Comparison of ENCODE assay signal across 19 cellular contexts in the genomic region with DNA sequence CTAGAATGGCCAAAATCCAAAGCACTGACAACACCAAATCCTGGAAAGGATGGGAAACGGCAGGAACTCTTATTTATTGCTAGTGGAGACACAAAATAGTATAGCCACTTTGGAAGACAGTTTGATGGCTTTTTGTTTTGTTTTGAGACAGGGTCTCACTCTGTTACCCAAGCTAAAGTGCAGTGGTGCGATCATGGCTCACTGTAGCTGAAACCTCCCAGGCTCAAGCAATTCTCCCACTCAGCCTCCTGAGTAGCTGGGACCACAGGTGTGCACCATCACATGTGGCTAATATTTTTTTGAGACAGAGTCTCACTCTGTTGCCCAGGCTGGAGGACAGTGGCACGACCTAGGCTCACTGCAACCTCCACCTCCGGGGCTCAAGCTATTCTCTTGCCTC. TPM values are rescaled to one million over a fixed set of nuclear protein-coding genes. Genes with fewer than 3 reads are reported as not detected.
"Had no signal": no experiment of that assay in that cellular context is flagged by ENCODE, and none has a peak within 500 bp of the region (broad histone marks: within the 10 kb centered on the region; RNA-seq: fewer than 3 reads in every experiment).

No MANE protein-coding gene starts in this region.

- ATAC-seq: activated CD8-positive, alpha-beta memory T cell treated with anti-CD3 and anti-CD28 coated beads, Interleukin-2, amount 10 ng/mL, durations not matched to agents 7 days and 5 days; activated CD8-positive, alpha-beta T cell treated with anti-CD3 and anti-CD28 coated beads, Interleukin-2, amount 10 ng/mL, durations not matched to agents 7 days and 5 days; activated naive CD8-positive, alpha-beta T cell treated with anti-CD3 and anti-CD28 coated beads, Interleukin-2, amount 50 U/mL, for 24 hours; gastroesophageal sphincter; left ventricle myocardium superior; mucosa of descending colon; natural killer cell treated with Interleukin-12 subunit alpha and Interleukin-12 subunit beta and Interleukin-15 and Interleukin-18, amount 100 ng/mL, for 72 hours; right cardiac atrium had no signal

- H3K4me3 ChIP-seq: breast epithelium, gastroesophageal sphincter, hepatocyte, mucosa of descending colon, tibial nerve had no signal

- H3K9me3 ChIP-seq: breast epithelium, gastroesophageal sphincter, mucosa of descending colon, tibial nerve had no signal

- H3K36me3 ChIP-seq: breast epithelium, gastroesophageal sphincter, tibial nerve had no signal

- H3K4me1 ChIP-seq: breast epithelium, gastroesophageal sphincter, tibial nerve had no signal

- H3K27me3 ChIP-seq: breast epithelium, hepatocyte, tibial nerve had no signal

- DNase-seq: activated CD4-positive, CD25-positive, alpha-beta regulatory T cell treated with anti-CD3 and anti-CD28 coated beads, Interleukin-2, amount 50 U/mL, for 72 hours; activated CD8-positive, alpha-beta memory T cell treated with anti-CD3 and anti-CD28 coated beads, Interleukin-2, amount 10 ng/mL, durations not matched to agents 7 days and 5 days; activated CD8-positive, alpha-beta T cell treated with anti-CD3 and anti-CD28 coated beads, Interleukin-2, amount 10 ng/mL, durations not matched to agents 7 days and 5 days; activated naive CD8-positive, alpha-beta T cell treated with anti-CD3 and anti-CD28 coated beads, Interleukin-2, amount 50 U/mL, for 24 hours; activated T-cell treated with anti-CD3 and anti-CD28 coated beads, Interleukin-2, amount 50 U/mL, for 48 hours; amygdala; central memory CD4-positive, alpha-beta T cell; islet precursor cell; left ventricle myocardium superior; mucosa of descending colon; posterior cingulate gyrus; right cardiac atrium; stimulated activated naive CD4-positive, alpha-beta T cell had no signal

- H3K27ac ChIP-seq: breast epithelium, gastroesophageal sphincter, hepatocyte, tibial nerve had no signal

RNA-seq across cellular contexts. Expression of gene GPR160, which starts 27.3 kb away (rescaled TPM):
- total RNA-seq: osteoblast had no signal
